Comparison of ENCODE assay signal across 24 cellular contexts in the genomic region with DNA sequence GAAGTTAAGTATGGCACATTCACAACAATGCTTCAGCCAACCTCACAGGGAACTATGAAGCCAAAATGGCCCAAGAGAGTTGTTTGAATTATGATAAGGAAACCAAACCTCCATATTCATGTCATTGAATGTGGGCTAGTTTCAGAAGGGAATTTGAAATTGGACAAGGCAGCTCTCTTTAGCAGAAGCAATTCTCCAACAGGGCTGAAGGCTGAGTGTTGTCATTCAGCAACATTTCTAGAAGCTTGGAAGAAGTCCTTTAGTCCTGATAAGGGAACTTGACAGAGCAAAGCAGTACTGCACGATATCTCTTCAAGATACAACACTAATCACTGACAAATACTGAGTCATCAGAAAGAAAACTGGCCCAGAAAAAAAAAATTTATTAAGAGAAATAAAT.
"Had no signal": no experiment of that assay in that cellular context is flagged by ENCODE, and none has a peak within 500 bp of the region (broad histone marks: within the 10 kb centered on the region; RNA-seq: fewer than 3 reads in every experiment).

No MANE protein-coding gene starts in this region.

- ATAC-seq: activated naive CD8-positive, alpha-beta T cell treated with anti-CD3 and anti-CD28 coated beads, Interleukin-2, amount 50 U/mL, for 24 hours; gastroesophageal sphincter; natural killer cell treated with Interleukin-12 subunit alpha and Interleukin-12 subunit beta and Interleukin-15 and Interleukin-18, amount 100 ng/mL, for 72 hours; T-helper 17 cell; upper lobe of right lung had no signal

- H3K4me1 Mint-ChIP-seq: activated naive CD4-positive, alpha-beta T cell treated with anti-CD3 and anti-CD28 coated beads, Interleukin-2, amount 10 ng/mL, durations not matched to agents 7 days and 5 days; activated naive CD8-positive, alpha-beta T cell treated with anti-CD3 and anti-CD28 coated beads, Interleukin-2, amount 50 U/mL, for 24 hours; immature natural killer cell; mesothelial cell of epicardium; T-helper 17 cell had no signal

- H3K27ac Mint-ChIP-seq: activated naive CD4-positive, alpha-beta T cell treated with anti-CD3 and anti-CD28 coated beads, Interleukin-2, amount 10 ng/mL, durations not matched to agents 7 days and 5 days; activated naive CD8-positive, alpha-beta T cell treated with anti-CD3 and anti-CD28 coated beads, Interleukin-2, amount 50 U/mL, for 24 hours; immature natural killer cell; mesothelial cell of epicardium; natural killer cell treated with Interleukin-12 subunit alpha and Interleukin-12 subunit beta and Interleukin-15 and Interleukin-18, amount 100 ng/mL, for 72 hours; T-helper 17 cell had no signal

- H3K27me3 Mint-ChIP-seq: activated naive CD4-positive, alpha-beta T cell treated with anti-CD3 and anti-CD28 coated beads, Interleukin-2, amount 10 ng/mL, durations not matched to agents 7 days and 5 days; natural killer cell treated with Interleukin-12 subunit alpha and Interleukin-12 subunit beta and Interleukin-15 and Interleukin-18, amount 100 ng/mL, for 72 hours; T-helper 17 cell had no signal

- H3K9me3 Mint-ChIP-seq: activated naive CD4-positive, alpha-beta T cell treated with anti-CD3 and anti-CD28 coated beads, Interleukin-2, amount 10 ng/mL, durations not matched to agents 7 days and 5 days had no signal

- H3K4me1 ChIP-seq: ascending aorta, upper lobe of right lung had no signal

- H3K27ac ChIP-seq: ascending aorta, dorsolateral prefrontal cortex, gastroesophageal sphincter, upper lobe of right lung, VCaP had no signal

- H3K4me3 ChIP-seq: ascending aorta, dorsolateral prefrontal cortex, gastroesophageal sphincter, lung, upper lobe of right lung had no signal

- DNase-seq: activated CD4-positive, alpha-beta T cell treated with anti-CD3 and anti-CD28 coated beads, Interleukin-2, amount 50 U/mL, for 1 hour; activated CD4-positive, CD25-positive, alpha-beta regulatory T cell treated with anti-CD3 and anti-CD28 coated beads, Interleukin-2, amount 50 U/mL, for 72 hours; activated CD8-positive, alpha-beta memory T cell treated with anti-CD3 and anti-CD28 coated beads, Interleukin-2, amount 50 U/mL, for 48 hours; activated effector memory CD4-positive, alpha-beta T cell treated with Interleukin-2 at 50 U/mL for 16 hours; activated naive CD4-positive, alpha-beta T cell treated with anti-CD3 and anti-CD28 coated beads, Interleukin-2, amount 10 ng/mL, durations not matched to agents 7 days and 5 days; activated naive CD8-positive, alpha-beta T cell treated with anti-CD3 and anti-CD28 coated beads, Interleukin-2, amount 50 U/mL, for 24 hours; activated T-cell treated with anti-CD3 and anti-CD28 coated beads, Interleukin-2, amount 50 U/mL, for 48 hours; caudate nucleus; dorsolateral prefrontal cortex; immature natural killer cell; posterior cingulate gyrus; stimulated activated CD4-positive, alpha-beta T cell treated with anti-CD3 and anti-CD28 coated beads, Interleukin-12 subunit alpha, Interleukin-12 subunit beta, amount 100 ng/mL, for 4 hours; stimulated activated CD4-positive, alpha-beta T cell treated with anti-CD3 and anti-CD28 coated beads, Interleukin-1b, Interleukin-23, amount 100 ng/mL, for 48 hours; stimulated activated CD8-positive, alpha-beta memory T cell treated with anti-CD3 and anti-CD28 coated beads, Interleukin-4, amount 100 ng/mL, for 48 hours; stimulated activated naive CD4-positive, alpha-beta T cell; T-helper 17 cell; upper lobe of right lung had no signal

- FAIRE-seq: colon had no signal

- H3K36me3 Mint-ChIP-seq: activated naive CD4-positive, alpha-beta T cell treated with anti-CD3 and anti-CD28 coated beads, Interleukin-2, amount 10 ng/mL, durations not matched to agents 7 days and 5 days; immature natural killer cell; mesothelial cell of epicardium; natural killer cell treated with Interleukin-12 subunit alpha and Interleukin-12 subunit beta and Interleukin-15 and Interleukin-18, amount 100 ng/mL, for 72 hours had no signal

- H3K9me3 ChIP-seq: ascending aorta, gastroesophageal sphincter, upper lobe of right lung had no signal

- H3K4me3 Mint-ChIP-seq: activated naive CD4-positive, alpha-beta T cell treated with anti-CD3 and anti-CD28 coated beads, Interleukin-2, amount 10 ng/mL, durations not matched to agents 7 days and 5 days; activated naive CD8-positive, alpha-beta T cell treated with anti-CD3 and anti-CD28 coated beads, Interleukin-2, amount 50 U/mL, for 24 hours; immature natural killer cell; mesothelial cell of epicardium; natural killer cell treated with Interleukin-12 subunit alpha and Interleukin-12 subunit beta and Interleukin-15 and Interleukin-18, amount 100 ng/mL, for 72 hours; T-helper 17 cell had no signal

- H3K27me3 ChIP-seq: ascending aorta, dorsolateral prefrontal cortex, gastroesophageal sphincter, upper lobe of right lung had no signal

- H3K36me3 ChIP-seq: ascending aorta, gastroesophageal sphincter, upper lobe of right lung had no signal
